ENCODE assay signal across 22 cellular contexts in the genomic region with DNA sequence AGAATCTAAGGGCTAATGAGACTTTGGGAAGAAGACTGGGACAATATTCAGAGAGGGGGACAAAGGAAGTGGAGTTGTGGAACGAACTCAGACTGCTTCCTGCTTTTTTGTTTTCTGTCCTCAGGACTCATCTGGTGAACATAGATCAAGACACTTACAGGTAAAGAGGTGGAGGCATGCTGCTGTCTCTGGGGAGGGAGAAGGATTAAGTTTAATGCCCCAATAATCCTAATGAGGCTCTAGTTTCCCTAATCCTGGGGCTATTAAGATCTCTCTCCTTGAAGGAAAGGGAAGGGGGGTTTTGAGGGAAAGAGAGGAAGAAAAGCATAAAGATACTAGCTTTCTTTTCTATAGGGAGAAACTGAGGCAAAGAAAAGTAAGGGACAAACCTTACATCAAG. TPM values are rescaled to one million over a fixed set of nuclear protein-coding genes. Genes with fewer than 3 reads are reported as not detected.
"Had no signal": no experiment of that assay in that cellular context is flagged by ENCODE, and none has a peak within 500 bp of the region (broad histone marks: within the 10 kb centered on the region; RNA-seq: fewer than 3 reads in every experiment).

No MANE protein-coding gene starts in this region.

- DNase-seq: activated CD4-positive, CD25-positive, alpha-beta regulatory T cell treated with anti-CD3 and anti-CD28 coated beads, Interleukin-2, amount 50 U/mL, for 72 hours; activated CD8-positive, alpha-beta memory T cell treated with anti-CD3 and anti-CD28 coated beads, Interleukin-2, amount 50 U/mL, for 4 hours; activated CD8-positive, alpha-beta T cell treated with anti-CD3 and anti-CD28 coated beads for 36 hours; anterior cingulate cortex; cortex of kidney; effector CD8-positive, alpha-beta T cell; foreskin melanocyte; head of caudate nucleus; kidney glomerular epithelial cell; left ventricle myocardium superior; mesenchymal stem cell; natural killer cell; occipital lobe; stimulated activated CD4-positive, alpha-beta T cell treated with anti-CD3 and anti-CD28 coated beads, Interleukin-15, amount 100 ng/mL, for 24 hours; stimulated activated CD4-positive, alpha-beta T cell treated with anti-CD3 and anti-CD28 coated beads, Interleukin-4, amount 100 ng/mL, for 1 hour; stimulated activated naive CD4-positive, alpha-beta T cell; T-helper 17 cell had no signal

- H3K27me3 Mint-ChIP-seq: activated CD8-positive, alpha-beta T cell treated with anti-CD3 and anti-CD28 coated beads for 36 hours; progenitor cell of endocrine pancreas; T-helper 17 cell had no signal

- H3K36me3 Mint-ChIP-seq: natural killer cell had no signal

- H3K36me3 ChIP-seq: right atrium auricular region had no signal

- H3K4me3 ChIP-seq: right atrium auricular region, tibial nerve had no signal

- H3K9me3 Mint-ChIP-seq: activated CD8-positive, alpha-beta T cell treated with anti-CD3 and anti-CD28 coated beads for 36 hours; natural killer cell had no signal

- H3K27ac Mint-ChIP-seq: activated CD8-positive, alpha-beta T cell treated with anti-CD3 and anti-CD28 coated beads for 36 hours; natural killer cell; progenitor cell of endocrine pancreas; T-helper 17 cell had no signal

- H3K4me3 Mint-ChIP-seq: activated CD8-positive, alpha-beta T cell treated with anti-CD3 and anti-CD28 coated beads for 36 hours; natural killer cell; T-helper 17 cell had no signal

- H3K27ac ChIP-seq: epithelial cell of prostate, right atrium auricular region, tibial nerve had no signal

- ATAC-seq: activated CD8-positive, alpha-beta T cell treated with anti-CD3 and anti-CD28 coated beads for 36 hours; left ventricle myocardium superior; natural killer cell; T-helper 17 cell had no signal

- H3K9me3 ChIP-seq: right atrium auricular region, tibial nerve had no signal

RNA-seq across cellular contexts. Expression of gene SAPCD1, which starts 18.0 kb away (rescaled TPM):
- total RNA-seq: right atrium auricular region had no signal

RNA-seq across cellular contexts. Expression of gene MPIG6B, which starts 21.2 kb away (rescaled TPM):
- total RNA-seq: fibroblast of lung, occipital lobe, progenitor cell of endocrine pancreas, tibial nerve had no signal
